Comparison of ENCODE assay signal across 24 cellular contexts in the genomic region with DNA sequence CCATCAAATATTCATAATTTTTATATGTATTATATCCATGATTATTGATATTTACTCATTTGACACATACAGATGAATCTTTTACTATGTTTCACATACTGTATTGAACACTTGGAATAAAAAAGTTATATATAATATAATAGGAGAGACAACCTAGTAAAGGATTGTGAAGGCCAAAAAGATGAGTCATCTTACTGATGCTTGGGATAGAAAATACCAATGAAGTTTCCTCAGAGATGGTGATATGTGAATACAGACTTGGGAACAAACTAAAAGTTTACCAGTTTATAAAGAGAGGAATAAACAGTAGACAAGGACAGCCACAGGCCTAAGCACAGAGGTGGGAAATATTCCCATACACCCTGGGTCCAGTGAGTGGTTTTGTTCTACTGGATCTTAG.
"Had no signal": no experiment of that assay in that cellular context is flagged by ENCODE, and none has a peak within 500 bp of the region (broad histone marks: within the 10 kb centered on the region; RNA-seq: fewer than 3 reads in every experiment).

No MANE protein-coding gene starts in this region.

- H3K79me2 ChIP-seq: hepatocyte had no signal

- H3K36me3 Mint-ChIP-seq: natural killer cell treated with Interleukin-12 subunit alpha and Interleukin-12 subunit beta and Interleukin-15 and Interleukin-18, amount 100 ng/mL, for 72 hours; T-cell had no signal

- H3K27me3 ChIP-seq: adrenal gland, cardiac muscle cell, hepatocyte, ovary, upper lobe of left lung had no signal

- H3K4me3 ChIP-seq: adrenal gland, cardiac muscle cell, hepatocyte, left ventricle myocardium inferior, ovary, prostate gland, upper lobe of left lung had no signal

- DNase-seq: activated CD4-positive, alpha-beta T cell treated with anti-CD3 and anti-CD28 coated beads, Interleukin-2, amount 10 ng/mL, durations not matched to agents 7 days and 5 days; activated CD4-positive, CD25-positive, alpha-beta regulatory T cell treated with anti-CD3 and anti-CD28 coated beads, Interleukin-2, amount 50 U/mL, for 72 hours; activated CD8-positive, alpha-beta T cell treated with anti-CD3 and anti-CD28 coated beads, Interleukin-2, amount 10 ng/mL, durations not matched to agents 7 days and 5 days; activated gamma-delta T cell treated with Interleukin-2 at 50 U/mL for 16 hours; adrenal gland; effector memory CD4-positive, alpha-beta T cell; foreskin melanocyte; glutamatergic neuron; immature natural killer cell; left ventricle myocardium inferior; ovary; right cardiac atrium; stimulated activated CD4-positive, alpha-beta T cell treated with anti-CD3 and anti-CD28 coated beads, Interleukin-4, amount 100 ng/mL, for 4 hours; stimulated activated naive CD8-positive, alpha-beta T cell treated with anti-CD3 and anti-CD28 coated beads, Interleukin-15, Interleukin-2, amounts not matched to agents 100 U/mL and 50 U/mL, for 24 hours; T-cell; upper lobe of left lung had no signal

- H3K27ac ChIP-seq: adrenal gland, cardiac muscle cell, epithelial cell of prostate, hepatocyte, left ventricle myocardium inferior, ovary, prostate gland, upper lobe of left lung, VCaP had no signal

- H3K27ac Mint-ChIP-seq: activated CD4-positive, alpha-beta T cell treated with anti-CD3 and anti-CD28 coated beads, Interleukin-2, amount 10 ng/mL, durations not matched to agents 7 days and 5 days; activated CD8-positive, alpha-beta T cell treated with anti-CD3 and anti-CD28 coated beads, Interleukin-2, amount 10 ng/mL, durations not matched to agents 7 days and 5 days; activated naive CD4-positive, alpha-beta T cell treated with anti-CD3 and anti-CD28 coated beads, Interleukin-2, amount 50 U/mL, for 72 hours; immature natural killer cell; natural killer cell treated with Interleukin-12 subunit alpha and Interleukin-12 subunit beta and Interleukin-15 and Interleukin-18, amount 100 ng/mL, for 72 hours; T-cell; T-helper 2 cell treated with Interferon-gamma antibody and Interleukin-4, amounts not matched to agents 5 μg/mL and 100 μg/mL, for 36 hours had no signal

- H3K4me1 ChIP-seq: adrenal gland, left ventricle myocardium inferior, prostate gland, upper lobe of left lung had no signal

- ATAC-seq: activated CD8-positive, alpha-beta T cell treated with anti-CD3 and anti-CD28 coated beads, Interleukin-2, amount 10 ng/mL, durations not matched to agents 7 days and 5 days; activated naive CD4-positive, alpha-beta T cell treated with anti-CD3 and anti-CD28 coated beads, Interleukin-2, amount 50 U/mL, for 72 hours; natural killer cell treated with Interleukin-12 subunit alpha and Interleukin-12 subunit beta and Interleukin-15 and Interleukin-18, amount 100 ng/mL, for 72 hours; right cardiac atrium; stimulated activated naive CD8-positive, alpha-beta T cell treated with anti-CD3 and anti-CD28 coated beads, Interleukin-15, Interleukin-2, amounts not matched to agents 100 U/mL and 50 U/mL, for 24 hours; T-cell had no signal

- H2AFZ ChIP-seq: hepatocyte had no signal

- H3K27me3 Mint-ChIP-seq: activated CD4-positive, alpha-beta T cell treated with anti-CD3 and anti-CD28 coated beads, Interleukin-2, amount 10 ng/mL, durations not matched to agents 7 days and 5 days; natural killer cell treated with Interleukin-12 subunit alpha and Interleukin-12 subunit beta and Interleukin-15 and Interleukin-18, amount 100 ng/mL, for 72 hours; T-cell had no signal

- H3K36me3 ChIP-seq: adrenal gland, cardiac muscle cell, left ventricle myocardium inferior, ovary, prostate gland, upper lobe of left lung had no signal

- H3K4me2 ChIP-seq: hepatocyte had no signal

- H3K4me3 Mint-ChIP-seq: activated CD4-positive, alpha-beta T cell treated with anti-CD3 and anti-CD28 coated beads, Interleukin-2, amount 10 ng/mL, durations not matched to agents 7 days and 5 days; activated CD8-positive, alpha-beta T cell treated with anti-CD3 and anti-CD28 coated beads, Interleukin-2, amount 10 ng/mL, durations not matched to agents 7 days and 5 days; immature natural killer cell; natural killer cell treated with Interleukin-12 subunit alpha and Interleukin-12 subunit beta and Interleukin-15 and Interleukin-18, amount 100 ng/mL, for 72 hours; T-cell; T-helper 2 cell treated with Interferon-gamma antibody and Interleukin-4, amounts not matched to agents 5 μg/mL and 100 μg/mL, for 36 hours had no signal

- H3K9me3 ChIP-seq: adrenal gland, ovary, prostate gland, upper lobe of left lung had no signal

- H3K4me1 Mint-ChIP-seq: activated CD4-positive, alpha-beta T cell treated with anti-CD3 and anti-CD28 coated beads, Interleukin-2, amount 10 ng/mL, durations not matched to agents 7 days and 5 days; immature natural killer cell; T-cell had no signal
